29 cellular contexts compared by ENCODE assay signal in the genomic region with DNA sequence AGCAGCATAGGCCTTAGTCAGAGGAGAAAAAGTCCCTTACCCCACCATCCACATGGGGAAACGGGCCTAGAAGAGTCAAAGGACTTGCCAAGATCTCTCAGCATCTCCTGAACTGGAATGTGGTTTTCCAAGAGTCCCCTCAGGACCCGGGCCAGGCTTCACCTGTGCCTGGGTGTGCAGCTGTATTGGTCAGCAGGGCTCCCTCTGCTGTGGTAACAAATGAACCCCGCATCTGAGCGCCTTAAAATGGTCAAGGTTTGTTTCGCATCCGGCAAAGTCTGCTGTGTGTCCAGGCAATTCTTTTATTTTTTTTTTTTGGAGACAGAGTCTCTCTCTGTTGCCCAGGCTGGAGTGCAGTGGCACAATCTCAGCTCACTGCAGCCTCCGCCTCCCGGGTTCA.
A peak's percentile ranks its signal among the peaks of the same experiment; 100 is the strongest.
DNase-seq lines count a peak whose midpoint lies in the region; ATAC-seq, FAIRE-seq and TF ChIP-seq lines count a peak whose summit lies in the region.
"Had no signal": no experiment of that assay in that cellular context is flagged by ENCODE, and none has a peak within 500 bp of the region (broad histone marks: within the 10 kb centered on the region; RNA-seq: fewer than 3 reads in every experiment).

No MANE protein-coding gene starts in this region.

- H3K27me3 ChIP-seq in Panc1 (ENCODE audit: control insufficient read depth, insufficient read depth, low read length): no peaks in the 10 kb centered on the region
- no peaks in the 10 kb centered on the region for H3K27me3 ChIP-seq in HepG2 (ENCODE audit: control insufficient read depth in 1 of 2, insufficient read depth in 2 of 2, low read length in 2 of 2)
- no peaks in the 10 kb centered on the region for H3K27me3 ChIP-seq in stomach
- peaks cover 5% of the 10 kb centered on the region for H3K27me3 ChIP-seq in SJCRH30
- H3K27me3 ChIP-seq: ovary, suprapubic skin had no signal

- no peak for TF ChIP-seq RAD21 in HepG2 (CRISPR knock-in tag; IDR thresholded peaks at IDR 0.05)

- H3K36me3 ChIP-seq in Panc1 (ENCODE audit: control insufficient read depth, insufficient read depth, low read length) (no peaks in the 10 kb centered on the region), HepG2 (replicated peaks in 1 of 2; ENCODE audit: control insufficient read depth in 1 of 2, insufficient read depth in 2 of 2, low read length in 2 of 2) (no peaks in the 10 kb centered on the region), stomach (no peaks in the 10 kb centered on the region), SJCRH30 (no peaks in the 10 kb centered on the region)
- H3K36me3 ChIP-seq: ovary, suprapubic skin had no signal

- no peaks in the 10 kb centered on the region for H3K27me3 Mint-ChIP-seq in activated T-cell treated with anti-CD3 and anti-CD28 coated beads, Interleukin-2, amount 50 U/mL, for 24 hours
- no peaks in the 10 kb centered on the region for H3K27me3 Mint-ChIP-seq in type B pancreatic cell
- H3K27me3 Mint-ChIP-seq: activated naive CD4-positive, alpha-beta T cell treated with anti-CD3 and anti-CD28 coated beads, Interleukin-2, amount 50 U/mL, for 24 hours had no signal

- FAIRE-seq in HepG2 (lab: Jason Lieb, UNC): no peak
- FAIRE-seq: A204.1, endothelial cell of umbilical vein, GM12892 had no signal

- H4K20me1 ChIP-seq in HepG2 (ENCODE audit: insufficient read depth, low read length): no peaks in the 10 kb centered on the region

- H3K4me3 ChIP-seq in Panc1 (ENCODE audit: low read depth in 2 of 2, low read length in 2 of 2): no peak overlapping the region
- H3K4me3 ChIP-seq in HepG2 (replicated peaks in 1 of 3; ENCODE audit: insufficient read depth in 1 of 3, low read depth in 2 of 3, low read length in 3 of 3): no peak overlapping the region
- no peak overlapping the region for H3K4me3 ChIP-seq in stomach
- no peak overlapping the region for H3K4me3 ChIP-seq in SJCRH30
- H3K4me3 ChIP-seq: ovary, PC-9, suprapubic skin had no signal

- no peak for TF ChIP-seq POLR2A in HepG2 (IDR thresholded peaks at IDR 0.05; ENCODE audit: insufficient read depth in 1 of 2, low read depth in 2 of 2, low read length in 2 of 2)
- no peak for TF ChIP-seq POLR2A in stomach (IDR thresholded peaks at IDR 0.05)

- H3K27ac Mint-ChIP-seq in activated T-cell treated with anti-CD3 and anti-CD28 coated beads, Interleukin-2, amount 50 U/mL, for 24 hours: peak overlapping the region; percentile 62
- H3K27ac Mint-ChIP-seq in type B pancreatic cell: no peak overlapping the region
- H3K27ac Mint-ChIP-seq: activated naive CD4-positive, alpha-beta T cell treated with anti-CD3 and anti-CD28 coated beads, Interleukin-2, amount 50 U/mL, for 24 hours; natural killer cell; WTC11 had no signal

- H3K9ac ChIP-seq in HepG2 (ENCODE audit: insufficient read depth, low read depth, low read length): no peak overlapping the region

- H3K27ac ChIP-seq in Panc1 (ENCODE audit: low read length) (peak overlapping the region; percentile 45; the same call in 1 of the 2 replicates), HepG2 (ENCODE audit: extremely low read length, insufficient read depth, low read length) (peak overlapping the region; percentile 91), stomach (peak overlapping the region in 3 of 5 donors; percentile 9 to 82 (median 76)), SJCRH30 (no peak overlapping the region)
- H3K27ac ChIP-seq: ovary, PC-9, suprapubic skin had no signal

- no peak for TF ChIP-seq CTCF in Panc1 (IDR thresholded peaks at IDR 0.05)
- no peak for TF ChIP-seq CTCF in HepG2 (CRISPR knock-in tag; IDR thresholded peaks at IDR 0.05)
- TF ChIP-seq CTCF in stomach (IDR thresholded peaks at IDR 0.05): no peak
- no peak for TF ChIP-seq CTCF in type B pancreatic cell (conservative IDR thresholded peaks at IDR 0.05)

- H2AFZ ChIP-seq in HepG2 (ENCODE audit: low read length): no peak overlapping the region
- H2AFZ ChIP-seq: PC-9 had no signal

- no peaks in the 10 kb centered on the region for H3K9me3 Mint-ChIP-seq in activated T-cell treated with anti-CD3 and anti-CD28 coated beads, Interleukin-2, amount 50 U/mL, for 24 hours
- no peaks in the 10 kb centered on the region for H3K9me3 Mint-ChIP-seq in type B pancreatic cell
- H3K9me3 Mint-ChIP-seq: activated naive CD4-positive, alpha-beta T cell treated with anti-CD3 and anti-CD28 coated beads, Interleukin-2, amount 50 U/mL, for 24 hours; activated T-helper 2 cell treated with anti-CD3 and anti-CD28 coated beads, Interferon-gamma antibody, Interleukin-2, Interleukin-4, amounts not matched to agents 10 μg/mL and 5 μg/mL and 100 μg/mL, durations not matched to agents 14 hours and 24 hours and 36 hours; CD8-positive, alpha-beta memory T cell; central memory CD8-positive, alpha-beta T cell; natural killer cell; WTC11 had no signal

- no peak for DNase-seq in activated T-cell treated with anti-CD3 and anti-CD28 coated beads, Interleukin-2, amount 50 U/mL, for 24 hours
- DNase-seq in activated T-cell treated with anti-CD3 and anti-CD28 coated beads, Interleukin-2, amount 50 U/mL, for 1 hour: no peak
- DNase-seq in Panc1 (ENCODE audit: low read depth, low spot score): no peak
- no peak for DNase-seq in HepG2 (ENCODE audit: low spot score)
- DNase-seq in stomach: no peak
- DNase-seq in NCI-H2227 treated with DMSO at 0.1 percent for 48 hours (lab: John Stamatoyannopoulos, UW): no peak
- no peak for DNase-seq in SJCRH30
- no peak for DNase-seq in type B pancreatic cell (ENCODE audit: extremely low spot score, unreplicated experiment)
- DNase-seq: AML-193, DMS 273 treated with DMSO at 0.1 percent for 48 hours, EL, GOT3, hypothalamus, natural killer cell, NCI-H1694, NCI-H2171, NCI-H524, ovary, PC-9, SHP77 treated with DMSO at 0.1 percent for 48 hours had no signal

- POLR2A ChIA-PET in Panc1 (lab: Charles Lee) (interaction anchor here (0.8 kb wide), 1 partner anchor 132 kb away, joined by 3 read pairs; no protein-coding TSS in a partner anchor), HepG2 (lab: Yijun Ruan, JAX) (interaction anchor here (1.2 kb wide), 1 partner anchor 12 kb away, joined by 6 read pairs; no protein-coding TSS in a partner anchor)

- peaks cover 18% of the 10 kb centered on the region for H3K4me1 Mint-ChIP-seq in activated T-cell treated with anti-CD3 and anti-CD28 coated beads, Interleukin-2, amount 50 U/mL, for 24 hours (ENCODE audit: low read depth)
- peaks cover 26% of the 10 kb centered on the region for H3K4me1 Mint-ChIP-seq in type B pancreatic cell (ENCODE audit: unreplicated experiment)
- H3K4me1 Mint-ChIP-seq: central memory CD8-positive, alpha-beta T cell; natural killer cell had no signal

- H3K4me2 ChIP-seq in HepG2 (ENCODE audit: low read depth, low read length): no peak overlapping the region
- H3K4me2 ChIP-seq: PC-9 had no signal

- no peaks in the 10 kb centered on the region for H3K79me2 ChIP-seq in HepG2 (ENCODE audit: insufficient read depth, low read length)

- intact Hi-C loops in Panc1 (cut with micrococcal nuclease; ENCODE audit: unreplicated experiment): no loop called here
- intact Hi-C loops in HepG2 (cut with micrococcal nuclease; ENCODE audit: unreplicated experiment): loop anchor here (10.0 kb wide), 2 partner anchors 91 to 171 kb away; partner anchors contain the start of gene IER5L
- intact Hi-C loops in stomach (cut with DNase I; ENCODE audit: low total_unique reads): no loop called here

- H3K9me3 ChIP-seq in Panc1 (ENCODE audit: control insufficient read depth, insufficient read depth, low read depth, low read length) (no peaks in the 10 kb centered on the region), HepG2 (ENCODE audit: low read length) (no peaks in the 10 kb centered on the region), stomach (no peaks in the 10 kb centered on the region), SJCRH30 (replicated peaks) (no peaks in the 10 kb centered on the region)
- H3K9me3 ChIP-seq: ovary, suprapubic skin had no signal

- CTCF ChIA-PET in Panc1 (lab: Charles Lee) (no interaction called here), HepG2 (lab: Yijun Ruan, JAX; ENCODE audit: low intra/inter-chr PET ratio, low total read pairs) (no interaction called here)

- no peak overlapping the region for H3K4me3 Mint-ChIP-seq in activated T-cell treated with anti-CD3 and anti-CD28 coated beads, Interleukin-2, amount 50 U/mL, for 24 hours
- H3K4me3 Mint-ChIP-seq in type B pancreatic cell: no peak overlapping the region
- H3K4me3 Mint-ChIP-seq: central memory CD8-positive, alpha-beta T cell; natural killer cell; WTC11 had no signal

- TF ChIP-seq EP300 in HepG2 (IDR thresholded peaks at IDR 0.05; ENCODE audit: low read depth in 2 of 2, low read length in 2 of 2) (no peak), HepG2 (CRISPR knock-in tag; IDR thresholded peaks at IDR 0.05; ENCODE audit: borderline replicate concordance) (no peak), stomach (IDR thresholded peaks at IDR 0.05) (no peak)

- WGBS in HepG2 (ENCODE audit: low lambda C conversion rate): 96% methylated on average over 7 of the region's 8 CpGs
- WGBS in stomach, 5 donors: 92 to 95% (median 94%) methylated on average over 6 to 8 of the region's 8 CpGs

- ATAC-seq in Panc1 (no peak), HepG2 (no peak)
- ATAC-seq: natural killer cell, WTC11 had no signal

- H3K4me1 ChIP-seq in Panc1 (ENCODE audit: control insufficient read depth, insufficient read depth, low read length) (peaks cover 13% of the 10 kb centered on the region), HepG2 (ENCODE audit: insufficient read depth, low read length) (peaks cover 70% of the 10 kb centered on the region), stomach (peaks cover 3 to 53% (median 11%) of the 10 kb centered on the region in 4 donors), SJCRH30 (no peaks in the 10 kb centered on the region)

- no TSS peak for BruUV-seq in Panc1 (replicated peaks; lab: Mats Ljungman, UMichigan)
- no TSS peak for BruUV-seq in HepG2 (replicated peaks; lab: Mats Ljungman, UMichigan)

- H3K36me3 Mint-ChIP-seq in activated T-cell treated with anti-CD3 and anti-CD28 coated beads, Interleukin-2, amount 50 U/mL, for 24 hours (ENCODE audit: low read depth): no peaks in the 10 kb centered on the region
- H3K36me3 Mint-ChIP-seq in type B pancreatic cell: no peaks in the 10 kb centered on the region
- H3K36me3 Mint-ChIP-seq: activated naive CD4-positive, alpha-beta T cell treated with anti-CD3 and anti-CD28 coated beads, Interleukin-2, amount 50 U/mL, for 24 hours; CD8-positive, alpha-beta memory T cell; natural killer cell had no signal

- in situ Hi-C loops in Panc1 (cut with HindIII; ENCODE audit: low pct_unique_long_range_greater_than_20kb, low sequenced_read_pairs): no loop called here
- in situ Hi-C loops in HepG2 (cut with HindIII; ENCODE audit: extremely low pct_ligation_motif_present, low pct_unique_long_range_greater_than_20kb): no loop called here

TF ChIP-seq in HepG2, 621 proteins besides CTCF, POLR2A, EP300 and RAD21 (continues in another document):
- TF ChIP-seq CBX2 (IDR thresholded peaks at IDR 0.05; ENCODE audit: low read depth, low read length) (no peak), CBX2 (CRISPR knock-in tag; IDR thresholded peaks at IDR 0.05; ENCODE audit: low read depth) (no peak), ZNF790 (CRISPR knock-in tag; IDR thresholded peaks at IDR 0.05; ENCODE audit: borderline replicate concordance) (no peak), RBAK (CRISPR knock-in tag; IDR thresholded peaks at IDR 0.05) (peak; percentile 94), PHF21A (CRISPR knock-in tag; IDR thresholded peaks at IDR 0.05) (0 out of 2 replicates have a peak, but pooled peaks have one; percentile 8), SRSF4 (IDR thresholded peaks at IDR 0.05; ENCODE audit: low read depth, low read length, poor library complexity, severe bottlenecking) (no peak)
